40 cellular contexts compared by ENCODE assay signal in genomic region chr7:118944271-118944670, GRCh38.
"Had no signal": no experiment of that assay in that cellular context is flagged by ENCODE, and none has a peak within 500 bp of the region (broad histone marks: within the 10 kb centered on the region; RNA-seq: fewer than 3 reads in every experiment).

No MANE protein-coding gene starts in this region.

- H3K4me3 ChIP-seq: adrenal gland, ascending aorta, body of pancreas, breast epithelium, cardiac muscle cell had no signal

- H3K27me3 ChIP-seq: adrenal gland, ascending aorta, body of pancreas, brain microvascular endothelial cell, breast epithelium, cardiac muscle cell had no signal

- FAIRE-seq: astrocyte, bronchial epithelial cell had no signal

- H3K27me3 Mint-ChIP-seq: activated naive CD4-positive, alpha-beta T cell treated with anti-CD3 and anti-CD28 coated beads, Interleukin-2, amount 10 ng/mL, durations not matched to agents 7 days and 5 days; activated naive CD4-positive, alpha-beta T cell treated with anti-CD3 and anti-CD28 coated beads, Interleukin-2, amount 50 U/mL, for 24 hours; activated naive CD8-positive, alpha-beta T cell; activated naive CD8-positive, alpha-beta T cell treated with anti-CD3 and anti-CD28 coated beads for 36 hours; activated naive CD8-positive, alpha-beta T cell treated with anti-CD3 and anti-CD28 coated beads, Interleukin-2, amount 10 ng/mL, durations not matched to agents 7 days and 5 days; activated naive CD8-positive, alpha-beta T cell treated with anti-CD3 and anti-CD28 coated beads, Interleukin-2, amount 50 U/mL, for 24 hours; activated T-cell treated with anti-CD3 and anti-CD28 coated beads, Interleukin-2, amount 50 U/mL, for 24 hours; activated T-helper 17 cell treated with anti-CD3 and anti-CD28 coated beads, Interleukin-2, amount 50 U/mL, for 72 hours; brain; central memory CD8-positive, alpha-beta T cell had no signal

- DNase-seq: activated effector memory CD4-positive, alpha-beta T cell treated with anti-CD3 and anti-CD28 coated beads, Interleukin-2, amount 50 U/mL, for 16 hours; activated effector memory CD4-positive, alpha-beta T cell treated with Interleukin-2 at 50 U/mL for 16 hours; activated gamma-delta T cell; activated gamma-delta T cell treated with Interleukin-2 at 50 U/mL for 16 hours; activated naive CD4-positive, alpha-beta T cell; activated naive CD4-positive, alpha-beta T cell treated with anti-CD3 and anti-CD28 coated beads for 36 hours; activated naive CD4-positive, alpha-beta T cell treated with anti-CD3 and anti-CD28 coated beads, Interleukin-2, amount 10 ng/mL, durations not matched to agents 7 days and 5 days; activated naive CD4-positive, alpha-beta T cell treated with anti-CD3 and anti-CD28 coated beads, Interleukin-2, amount 50 U/mL, for 16 hours; activated naive CD4-positive, alpha-beta T cell treated with Interleukin-2 at 50 U/mL for 16 hours; activated naive CD8-positive, alpha-beta T cell treated with anti-CD3 and anti-CD28 coated beads for 36 hours; activated naive CD8-positive, alpha-beta T cell treated with anti-CD3 and anti-CD28 coated beads, Interleukin-2, amount 10 ng/mL, durations not matched to agents 7 days and 5 days; activated naive CD8-positive, alpha-beta T cell treated with anti-CD3 and anti-CD28 coated beads, Interleukin-2, amount 50 U/mL, for 24 hours; activated T-cell treated with anti-CD3 and anti-CD28 coated beads, Interleukin-2, amount 50 U/mL, for 1 hour; activated T-cell treated with anti-CD3 and anti-CD28 coated beads, Interleukin-2, amount 50 U/mL, for 24 hours; activated T-cell treated with anti-CD3 and anti-CD28 coated beads, Interleukin-2, amount 50 U/mL, for 4 hours; activated T-cell treated with anti-CD3 and anti-CD28 coated beads, Interleukin-2, amount 50 U/mL, for 48 hours; activated T-cell treated with anti-CD3 and anti-CD28 coated beads, Interleukin-2, amount 50 U/mL, for 72 hours; adrenal gland; amniotic stem cell; amygdala; anterior cingulate cortex; aorta; body of pancreas; brain microvascular endothelial cell; caudate nucleus; central memory CD4-positive, alpha-beta T cell; cerebellar nuclear complex had no signal

- H3K36me3 Mint-ChIP-seq: activated naive CD4-positive, alpha-beta T cell treated with anti-CD3 and anti-CD28 coated beads, Interleukin-2, amount 10 ng/mL, durations not matched to agents 7 days and 5 days; activated naive CD4-positive, alpha-beta T cell treated with anti-CD3 and anti-CD28 coated beads, Interleukin-2, amount 50 U/mL, for 24 hours; activated naive CD4-positive, alpha-beta T cell treated with anti-CD3 and anti-CD28 coated beads, Interleukin-2, amount 50 U/mL, for 72 hours; activated naive CD8-positive, alpha-beta T cell; activated naive CD8-positive, alpha-beta T cell treated with anti-CD3 and anti-CD28 coated beads for 36 hours; activated naive CD8-positive, alpha-beta T cell treated with anti-CD3 and anti-CD28 coated beads, Interleukin-2, amount 10 ng/mL, durations not matched to agents 7 days and 5 days; brain had no signal

- H3K27ac Mint-ChIP-seq: activated naive CD4-positive, alpha-beta T cell treated with anti-CD3 and anti-CD28 coated beads for 36 hours; activated naive CD4-positive, alpha-beta T cell treated with anti-CD3 and anti-CD28 coated beads, Interleukin-2, amount 10 ng/mL, durations not matched to agents 7 days and 5 days; activated naive CD4-positive, alpha-beta T cell treated with anti-CD3 and anti-CD28 coated beads, Interleukin-2, amount 50 U/mL, for 24 hours; activated naive CD4-positive, alpha-beta T cell treated with anti-CD3 and anti-CD28 coated beads, Interleukin-2, amount 50 U/mL, for 72 hours; activated naive CD8-positive, alpha-beta T cell; activated naive CD8-positive, alpha-beta T cell treated with anti-CD3 and anti-CD28 coated beads for 36 hours; activated naive CD8-positive, alpha-beta T cell treated with anti-CD3 and anti-CD28 coated beads, Interleukin-2, amount 10 ng/mL, durations not matched to agents 7 days and 5 days; activated naive CD8-positive, alpha-beta T cell treated with anti-CD3 and anti-CD28 coated beads, Interleukin-2, amount 50 U/mL, for 24 hours; activated T-cell treated with anti-CD3 and anti-CD28 coated beads, Interleukin-2, amount 50 U/mL, for 24 hours; activated T-cell treated with anti-CD3 and anti-CD28 coated beads, Interleukin-2, amount 50 U/mL, for 72 hours; activated T-helper 1 cell treated with anti-CD3 and anti-CD28 coated beads, Interleukin-12 subunit alpha, Interleukin-12 subunit beta, Interleukin-2, Interleukin-4 antibody, amounts not matched to agents 30 ng/mL and 10 ng/mL and 1 ng/mL, durations not matched to agents 14 hours and 24 hours and 36 hours; activated T-helper 17 cell treated with anti-CD3 and anti-CD28 coated beads, Interleukin-2, amount 50 U/mL, for 72 hours; activated T-helper 2 cell treated with anti-CD3 and anti-CD28 coated beads, Interferon-gamma antibody, Interleukin-2, Interleukin-4, amounts not matched to agents 10 μg/mL and 5 μg/mL and 100 μg/mL, durations not matched to agents 14 hours and 24 hours and 36 hours; brain had no signal

- ATAC-seq: activated naive CD4-positive, alpha-beta T cell treated with anti-CD3 and anti-CD28 coated beads, Interleukin-2, amount 50 U/mL, for 72 hours; activated naive CD8-positive, alpha-beta T cell treated with anti-CD3 and anti-CD28 coated beads, Interleukin-2, amount 50 U/mL, for 24 hours; activated T-cell treated with anti-CD3 and anti-CD28 coated beads, Interleukin-2, amount 50 U/mL, for 4 hours; activated T-cell treated with anti-CD3 and anti-CD28 coated beads, Interleukin-2, amount 50 U/mL, for 72 hours; activated T-helper 17 cell treated with anti-CD3 and anti-CD28 coated beads, Interleukin-2, amount 50 U/mL, for 72 hours; body of pancreas had no signal

- H3K9me3 ChIP-seq: ascending aorta, body of pancreas, breast epithelium had no signal

- H3K27ac ChIP-seq: adrenal gland, ascending aorta, body of pancreas, brain microvascular endothelial cell, breast epithelium, cardiac muscle cell had no signal

- H3K4me1 Mint-ChIP-seq: activated naive CD4-positive, alpha-beta T cell treated with anti-CD3 and anti-CD28 coated beads, Interleukin-2, amount 10 ng/mL, durations not matched to agents 7 days and 5 days; activated naive CD4-positive, alpha-beta T cell treated with anti-CD3 and anti-CD28 coated beads, Interleukin-2, amount 50 U/mL, for 24 hours; activated naive CD8-positive, alpha-beta T cell treated with anti-CD3 and anti-CD28 coated beads for 36 hours; activated naive CD8-positive, alpha-beta T cell treated with anti-CD3 and anti-CD28 coated beads, Interleukin-2, amount 10 ng/mL, durations not matched to agents 7 days and 5 days; activated naive CD8-positive, alpha-beta T cell treated with anti-CD3 and anti-CD28 coated beads, Interleukin-2, amount 50 U/mL, for 24 hours; activated T-helper 17 cell treated with anti-CD3 and anti-CD28 coated beads, Interleukin-2, amount 50 U/mL, for 72 hours; brain; central memory CD8-positive, alpha-beta T cell had no signal

- H3K4me1 ChIP-seq: adrenal gland, ascending aorta, body of pancreas, breast epithelium had no signal

- H3K9me3 Mint-ChIP-seq: activated naive CD4-positive, alpha-beta T cell treated with anti-CD3 and anti-CD28 coated beads for 36 hours; activated naive CD4-positive, alpha-beta T cell treated with anti-CD3 and anti-CD28 coated beads, Interleukin-2, amount 50 U/mL, for 72 hours; activated naive CD8-positive, alpha-beta T cell treated with anti-CD3 and anti-CD28 coated beads for 36 hours; activated naive CD8-positive, alpha-beta T cell treated with anti-CD3 and anti-CD28 coated beads, Interleukin-2, amount 50 U/mL, for 24 hours; activated T-helper 1 cell treated with anti-CD3 and anti-CD28 coated beads, Interleukin-12 subunit alpha, Interleukin-12 subunit beta, Interleukin-2, Interleukin-4 antibody, amounts not matched to agents 30 ng/mL and 10 ng/mL and 1 ng/mL, durations not matched to agents 14 hours and 24 hours and 36 hours; activated T-helper 2 cell treated with anti-CD3 and anti-CD28 coated beads, Interferon-gamma antibody, Interleukin-2, Interleukin-4, amounts not matched to agents 10 μg/mL and 5 μg/mL and 100 μg/mL, durations not matched to agents 14 hours and 24 hours and 36 hours had no signal

- H3K36me3 ChIP-seq: adrenal gland, ascending aorta, brain microvascular endothelial cell, breast epithelium, cardiac muscle cell had no signal

- H3K4me3 Mint-ChIP-seq: activated naive CD4-positive, alpha-beta T cell treated with anti-CD3 and anti-CD28 coated beads for 36 hours; activated naive CD4-positive, alpha-beta T cell treated with anti-CD3 and anti-CD28 coated beads, Interleukin-2, amount 10 ng/mL, durations not matched to agents 7 days and 5 days; activated naive CD4-positive, alpha-beta T cell treated with anti-CD3 and anti-CD28 coated beads, Interleukin-2, amount 50 U/mL, for 24 hours; activated naive CD8-positive, alpha-beta T cell; activated naive CD8-positive, alpha-beta T cell treated with anti-CD3 and anti-CD28 coated beads for 36 hours; activated naive CD8-positive, alpha-beta T cell treated with anti-CD3 and anti-CD28 coated beads, Interleukin-2, amount 10 ng/mL, durations not matched to agents 7 days and 5 days; activated naive CD8-positive, alpha-beta T cell treated with anti-CD3 and anti-CD28 coated beads, Interleukin-2, amount 50 U/mL, for 24 hours; activated T-cell treated with anti-CD3 and anti-CD28 coated beads, Interleukin-2, amount 50 U/mL, for 24 hours; activated T-cell treated with anti-CD3 and anti-CD28 coated beads, Interleukin-2, amount 50 U/mL, for 4 hours; activated T-cell treated with anti-CD3 and anti-CD28 coated beads, Interleukin-2, amount 50 U/mL, for 72 hours; activated T-helper 1 cell treated with anti-CD3 and anti-CD28 coated beads, Interleukin-12 subunit alpha, Interleukin-12 subunit beta, Interleukin-2, Interleukin-4 antibody, amounts not matched to agents 30 ng/mL and 10 ng/mL and 1 ng/mL, durations not matched to agents 14 hours and 24 hours and 36 hours; activated T-helper 17 cell treated with anti-CD3 and anti-CD28 coated beads, Interleukin-2, amount 50 U/mL, for 72 hours; brain; central memory CD8-positive, alpha-beta T cell had no signal
